ENCODE assay signal across 25 cellular contexts in genomic region chr12:32062841-32063240, GRCh38. TPM values are rescaled to one million over a fixed set of nuclear protein-coding genes. Genes with fewer than 3 reads are reported as not detected.
DNase-seq lines count a peak whose midpoint lies in the region; ATAC-seq, FAIRE-seq and TF ChIP-seq lines count a peak whose summit lies in the region.
"Had no signal": no experiment of that assay in that cellular context is flagged by ENCODE, and none has a peak within 500 bp of the region (broad histone marks: within the 10 kb centered on the region; RNA-seq: fewer than 3 reads in every experiment).

No MANE protein-coding gene starts in this region.

- no peak overlapping the region for H3K23ac ChIP-seq in H1 (ENCODE audit: insufficient read length)

- H2BK120ac ChIP-seq in H1 (replicated peaks; ENCODE audit: low read depth, low read length), result no peak overlapping the region

- intact Hi-C loops in cardiac septum (cut with DNase I), result loop anchor here (5.0 to 10.0 kb wide), 2 partner anchors 239 to 378 kb away; no protein-coding TSS in a partner anchor
- intact Hi-C loops in left colon (cut with DNase I, micrococcal nuclease), result loop anchor here in 1 of 2 donors (5.0 kb wide), 1 partner anchor 249 kb away; no protein-coding TSS in a partner anchor

- H3K36me3 Mint-ChIP-seq in stimulated activated naive B cell treated with anti-CD40 and anti-IgM and Interleukin-4, amounts not matched to agents 10 μg/mL and 1 μg/mL and 100 μg/mL, for 72 hours, result no peaks in the 10 kb centered on the region

- H3K9me3 Mint-ChIP-seq in stimulated activated naive B cell treated with anti-CD40 and anti-IgM and Interleukin-4, amounts not matched to agents 10 μg/mL and 1 μg/mL and 100 μg/mL, for 72 hours, result no peaks in the 10 kb centered on the region
- H3K9me3 Mint-ChIP-seq: activated T-cell treated with anti-CD3 and anti-CD28 coated beads, Interleukin-2, amount 50 U/mL, for 72 hours had no signal

- no peak overlapping the region for H3K14ac ChIP-seq in H1 (ENCODE audit: insufficient read length)

- no peaks in the 10 kb centered on the region for H3K79me1 ChIP-seq in H1 (ENCODE audit: low read depth, low read length)

- no peaks in the 10 kb centered on the region for H3F3A ChIP-seq in SK-N-SH (replicated peaks; ENCODE audit: insufficient read depth)

- H3K18ac ChIP-seq in H1 (ENCODE audit: extremely low read depth, low read length), result peak overlapping the region; percentile 11; the same call in 1 of the 2 replicates

- TF ChIP-seq CTCF in SK-N-SH (IDR thresholded peaks at IDR 0.05) (no peak), NB4 (IDR thresholded peaks at IDR 0.05; ENCODE audit: low read depth, low read length) (no peak), H1 (IDR thresholded peaks at IDR 0.05; ENCODE audit: control extremely low read depth in 1 of 3, insufficient read depth in 1 of 3, low read depth in 1 of 3, low read length in 3 of 3) (no peak)

- H3K56ac ChIP-seq in H1 (replicated peaks; ENCODE audit: insufficient read length, low read depth, low read length), result no peak overlapping the region

- H4K8ac ChIP-seq in H1 (ENCODE audit: extremely low read depth, insufficient read depth, low read length), result no peak overlapping the region

- 0 out of 2 replicates have a peak overlapping the region, but pooled peaks have one; percentile 0 for H2BK20ac ChIP-seq in H1 (ENCODE audit: low read length)

- H3K4me2 ChIP-seq in SK-N-SH (no peak overlapping the region), H1 (ENCODE audit: insufficient read depth in 1 of 2, low read depth in 2 of 2, low read length in 2 of 2) (no peak overlapping the region)
- H3K4me2 ChIP-seq: BLaER1 had no signal

- no peak overlapping the region for H2AK5ac ChIP-seq in H1 (ENCODE audit: low read depth, low read length)

- no peak for TF ChIP-seq POLR2A in NB4 (IDR thresholded peaks at IDR 0.05; ENCODE audit: extremely low read depth, insufficient read length)
- no peak for TF ChIP-seq POLR2A in H1 (IDR thresholded peaks at IDR 0.05; ENCODE audit: control extremely low read depth in 1 of 2, low read depth in 2 of 2, low read length in 2 of 2)

- H2BK12ac ChIP-seq in H1 (ENCODE audit: low read depth, low read length), result 0 out of 2 replicates have a peak overlapping the region, but pooled peaks have one; percentile 40

- H3K4ac ChIP-seq in H1 (replicated peaks; ENCODE audit: insufficient read length, low read depth, low read length), result no peak overlapping the region

- POLR2A ChIA-PET in SK-N-SH (lab: Yijun Ruan, JAX) (interaction anchor here (1.3 to 1.5 kb wide), 2 partner anchors 43 to 45 kb away, joined by 3 read pairs; no protein-coding TSS in a partner anchor), H1 (lab: Charles Lee; ENCODE audit: partially characterized antibody) (interaction anchor here (0.8 to 1.3 kb wide), 2 partner anchors 51 to 60 kb away, joined by 3 read pairs; no protein-coding TSS in a partner anchor)

- CTCF ChIA-PET in SK-N-SH (lab: Yijun Ruan, JAX) (interaction anchor here (0.5 to 4.2 kb wide), 15 partner anchors 12 to 442 kb away, joined by 3 to 47 read pairs (median 3); no protein-coding TSS in a partner anchor), H1 (lab: Charles Lee; ENCODE audit: partially characterized antibody) (interaction anchor here (0.5 to 2.8 kb wide), 8 partner anchors 17 to 381 kb away, joined by 3 to 10 read pairs (median 4); partner anchors contain the start of gene BICD1)

- H3K4me1 Mint-ChIP-seq in stimulated activated naive B cell treated with anti-CD40 and anti-IgM and Interleukin-4, amounts not matched to agents 10 μg/mL and 1 μg/mL and 100 μg/mL, for 72 hours, result peaks cover 9 to 12% of the 10 kb centered on the region in 2 donors

- 83% methylated on average over 1 of the region's 1 CpG for WGBS in SK-N-SH (ENCODE audit: low lambda C conversion rate)
- 78% methylated on average over 1 of the region's 1 CpG; no CpG with 5 or more reads in 1 of the 2 experiments for WGBS in H1 (ENCODE audit: extremely low coverage in 1 of 2, insufficient coverage in 1 of 2, insufficient read length in 1 of 2, insufficient replicate concordance in 2 of 2, low coverage in 1 of 2, low lambda C conversion rate in 2 of 2, missing lambda C conversion rate in 1 of 2), 2 experiments

- H4K20me1 ChIP-seq in SK-N-SH (ENCODE audit: insufficient read depth) (no peaks in the 10 kb centered on the region), H1 (replicated peaks in 1 of 2; ENCODE audit: control insufficient read depth in 1 of 2, insufficient read depth in 2 of 2, low read length in 2 of 2) (no peaks in the 10 kb centered on the region)
- H4K20me1 ChIP-seq: BLaER1 had no signal

- H3K23me2 ChIP-seq in H1 (ENCODE audit: low read depth, low read length), result no peaks in the 10 kb centered on the region

- H3K9me3 ChIP-seq in SK-N-SH, result no peaks in the 10 kb centered on the region
- H3K9me3 ChIP-seq in H1 (ENCODE audit: insufficient read depth in 2 of 2, low read depth in 1 of 2, low read length in 1 of 2), result no peaks in the 10 kb centered on the region
- H3K9me3 ChIP-seq: ascending aorta, BLaER1, right atrium auricular region, SJSA1 had no signal

- no peak for FAIRE-seq in H1 (lab: Jason Lieb, UNC)
- FAIRE-seq: A204.1, frontal cortex, keratinocyte had no signal

- TF ChIP-seq EP300 in SK-N-SH (IDR thresholded peaks at IDR 0.05; ENCODE audit: borderline replicate concordance in 1 of 2, low read depth in 1 of 2, low read length in 1 of 2), result no peak
- TF ChIP-seq EP300 in H1 (IDR thresholded peaks at IDR 0.05; ENCODE audit: borderline replicate concordance in 1 of 2, low read depth in 2 of 2, low read length in 2 of 2), result no peak

- H3K27me3 ChIP-seq in SK-N-SH (ENCODE audit: insufficient read depth) (no peaks in the 10 kb centered on the region), H1 (replicated peaks in 1 of 4; ENCODE audit: control insufficient read depth in 3 of 4, extremely low read depth in 1 of 4, insufficient read depth in 3 of 4, low read length in 3 of 4) (0 out of 7 replicates have a peak, but pooled peaks cover 0 to 2% (median 0%) of the 10 kb centered on the region in 4 experiments)
- H3K27me3 ChIP-seq: ascending aorta, BLaER1, right atrium auricular region, SJSA1 had no signal

- no peaks in the 10 kb centered on the region for H3K9me2 ChIP-seq in SK-N-SH

- H3K79me2 ChIP-seq in SK-N-SH (ENCODE audit: insufficient read depth) (no peaks in the 10 kb centered on the region), H1 (ENCODE audit: control insufficient read depth in 1 of 2, insufficient read depth in 2 of 2, low read length in 2 of 2) (no peaks in the 10 kb centered on the region)

- peak overlapping the region; percentile 92 for H3K27ac Mint-ChIP-seq in stimulated activated naive B cell treated with anti-CD40 and anti-IgM and Interleukin-4, amounts not matched to agents 10 μg/mL and 1 μg/mL and 100 μg/mL, for 72 hours
- H3K27ac Mint-ChIP-seq: activated T-cell treated with anti-CD3 and anti-CD28 coated beads, Interleukin-2, amount 50 U/mL, for 72 hours had no signal

- H2AFZ ChIP-seq in SK-N-SH (ENCODE audit: low read depth) (no peak overlapping the region), H1 (ENCODE audit: low read length) (no peak overlapping the region)

- H3K4me1 ChIP-seq in SK-N-SH (ENCODE audit: control insufficient read depth in 1 of 2, insufficient read depth in 2 of 2, low read depth in 1 of 2, low read length in 1 of 2) (no peaks in the 10 kb centered on the region; a peak in 1 of 4 replicates), H1 (replicated peaks in 1 of 4; ENCODE audit: control insufficient read depth in 3 of 4, insufficient read depth in 4 of 4, low read length in 3 of 4) (no peaks in the 10 kb centered on the region; a peak in 1 of 7 replicates)
- H3K4me1 ChIP-seq: ascending aorta, BLaER1, right atrium auricular region, SJSA1 had no signal

- H4K5ac ChIP-seq in H1 (ENCODE audit: insufficient read length, low read depth, low read length), result no peak overlapping the region

- H3K36me3 ChIP-seq in SK-N-SH (replicated peaks in 1 of 2; ENCODE audit: control insufficient read depth in 1 of 2, insufficient read depth in 2 of 2, low read length in 1 of 2), result no peaks in the 10 kb centered on the region
- H3K36me3 ChIP-seq in H1 (ENCODE audit: control insufficient read depth in 2 of 4, insufficient read depth in 4 of 4, low read length in 3 of 4), result no peaks in the 10 kb centered on the region
- H3K36me3 ChIP-seq: ascending aorta, BLaER1, right atrium auricular region, SJSA1 had no signal

- peak overlapping the region; percentile 46 to 55 for H3K4me3 Mint-ChIP-seq in stimulated activated naive B cell treated with anti-CD40 and anti-IgM and Interleukin-4, amounts not matched to agents 10 μg/mL and 1 μg/mL and 100 μg/mL, for 72 hours
- H3K4me3 Mint-ChIP-seq: activated T-cell treated with anti-CD3 and anti-CD28 coated beads, Interleukin-2, amount 50 U/mL, for 72 hours had no signal

- no peak overlapping the region for H2BK15ac ChIP-seq in H1 (ENCODE audit: low read length)

- no peak overlapping the region for H4K91ac ChIP-seq in H1 (replicated peaks; ENCODE audit: insufficient read length, low read length)

- H3K9ac ChIP-seq in SK-N-SH (no peak overlapping the region), H1 (replicated peaks in 1 of 4; ENCODE audit: extremely low read depth in 1 of 4, low read depth in 3 of 4, low read length in 3 of 4) (no peak overlapping the region)
- H3K9ac ChIP-seq: BLaER1 had no signal

- no peak overlapping the region for H3K27ac ChIP-seq in SK-N-SH (ENCODE audit: low read depth in 2 of 2, low read length in 1 of 2)
- H3K27ac ChIP-seq in H1 (ENCODE audit: low read depth, low read length), result no peak overlapping the region
- H3K27ac ChIP-seq: ascending aorta, BLaER1, right atrium auricular region, SJSA1 had no signal

- DNase-seq in SK-N-SH (peak; percentile 25), NB4 (ENCODE audit: low read depth) (peak; percentile 11), H1 (ENCODE audit: low read depth in 1 of 2, low spot score in 2 of 2) (no peak), cardiac septum (ENCODE audit: low spot score) (no peak), NCI-H82 treated with DMSO at 0.1 percent for 48 hours (lab: John Stamatoyannopoulos, UW; ENCODE audit: unreplicated experiment) (no peak), left colon (no peak)
- DNase-seq in stimulated activated naive B cell treated with anti-CD40 and anti-IgM and Interleukin-4, amounts not matched to agents 10 μg/mL and 1 μg/mL and 100 μg/mL, for 72 hours, result no peak
- DNase-seq: activated CD8-positive, alpha-beta memory T cell treated with anti-CD3 and anti-CD28 coated beads for 24 hours; activated naive CD4-positive, alpha-beta T cell treated with anti-CD3 and anti-CD28 coated beads, Interleukin-2, amount 50 U/mL, for 16 hours; activated T-cell treated with anti-CD3 and anti-CD28 coated beads, Interleukin-2, amount 50 U/mL, for 72 hours; effector CD4-positive, alpha-beta T cell; EL; GOT3; NCI-H146; NCI-H69; stimulated activated CD4-positive, alpha-beta T cell treated with anti-CD3 and anti-CD28 coated beads, Interleukin-15, amount 100 ng/mL, for 24 hours had no signal

- no peak overlapping the region for H3K4me3 ChIP-seq in SK-N-SH (ENCODE audit: low read depth in 2 of 2, low read length in 1 of 2)
- no peak overlapping the region for H3K4me3 ChIP-seq in NB4 (ENCODE audit: low read depth, low read length)
- no peak overlapping the region for H3K4me3 ChIP-seq in H1 (ENCODE audit: extremely low read depth in 1 of 4, insufficient read depth in 2 of 4, low read depth in 3 of 4, low read length in 4 of 4)
- H3K4me3 ChIP-seq: ascending aorta, BLaER1, right atrium auricular region, SJSA1 had no signal

- no peak overlapping the region for H2BK5ac ChIP-seq in H1 (ENCODE audit: low read depth, low read length)

- H3K27me3 Mint-ChIP-seq in stimulated activated naive B cell treated with anti-CD40 and anti-IgM and Interleukin-4, amounts not matched to agents 10 μg/mL and 1 μg/mL and 100 μg/mL, for 72 hours, result no peaks in the 10 kb centered on the region

- no peak for ATAC-seq in SK-N-SH treated with all-trans-retinoic acid at 6 μM for 48 hours
- peak; percentile 28 to 29 for ATAC-seq in stimulated activated naive B cell treated with anti-CD40 and anti-IgM and Interleukin-4, amounts not matched to agents 10 μg/mL and 1 μg/mL and 100 μg/mL, for 72 hours (replicated peaks)
- ATAC-seq in left colon, result no peak
- ATAC-seq: activated CD4-positive, CD25-positive, alpha-beta regulatory T cell treated with anti-CD3 and anti-CD28 coated beads, Interleukin-2, amount 50 U/mL, for 24 hours; activated T-cell treated with anti-CD3 and anti-CD28 coated beads, Interleukin-2, amount 50 U/mL, for 72 hours had no signal

- no peak for TF ChIP-seq RAD21 in SK-N-SH (IDR thresholded peaks at IDR 0.05; ENCODE audit: low read length)
- no peak for TF ChIP-seq RAD21 in H1 (IDR thresholded peaks at IDR 0.05 in 1 of 2, conservative IDR thresholded peaks at IDR 0.05 in 1 of 2; ENCODE audit: low read depth in 2 of 2, low read length in 2 of 2)

RNA-seq across cellular contexts. Expression of gene BICD1, which starts 43.8 kb away (rescaled TPM):
- 12.1 and 13.2 TPM in 2 replicates for polyA plus RNA-seq in SK-N-SH (2012; rRNA removed)
- 11.8 and 12.8 TPM in 2 replicates for polyA plus RNA-seq in SK-N-SH (2012; cell fraction: cytosol; rRNA removed)
- 37.6 and 42.3 TPM in 2 replicates for polyA plus RNA-seq in SK-N-SH (2012; cell fraction: nucleus; rRNA removed)
- 54.3 and 58.4 TPM in 2 replicates for total RNA-seq in H1 (2021; fragmentation: NEBNext Ultra II Directional; extraction: Animal tissue kit (Norgen Biotek cat#: 25700))
- 34.1 and 40.8 TPM in 2 replicates for polyA plus RNA-seq in H1 (2011; rRNA removed)
- polyA plus RNA-seq in H1 (2011; cell fraction: cytosol; rRNA removed), result 32.1 TPM
- 89.8 TPM for polyA plus RNA-seq in H1 (2011; cell fraction: nucleus; rRNA removed)
- polyA plus RNA-seq in H1 (2012, experiment 1 of 2), result 34.8 to 37.2 TPM (median 35.4 TPM) in 4 replicates
- 6.6 TPM for polyA plus RNA-seq in H1 (2012, experiment 2 of 2)
- 30.6 TPM for polyA plus RNA-seq in H1 (2013, experiment 1 of 2)
- polyA plus RNA-seq in H1 (2013, experiment 2 of 2), result 27.4 TPM
- polyA minus RNA-seq in H1 (2011; rRNA and poly(A)+ RNA removed), result 83.3 and 93.4 TPM in 2 replicates
- polyA minus RNA-seq in H1 (2011; cell fraction: cytosol; rRNA and poly(A)+ RNA removed), result 48.6 TPM
- polyA minus RNA-seq in H1 (2011; cell fraction: nucleus; rRNA and poly(A)+ RNA removed), result 189 TPM
- 19.8 TPM for total RNA-seq in cardiac septum
- 1 to 10 TPM; 3.0 to 5.0 TPM for total RNA-seq in left colon

Comparison
In these comparisons a context has a peak if more than half of its experiments do, and no peak if none do; other contexts are left out.
1. DNase-seq: peak in SK-N-SH (single experiment) and NB4 (single experiment); none in H1 (0 of 2), stimulated activated naive B cell treated with anti-CD40 and anti-IgM and Interleukin-4, amounts not matched to agents 10 μg/mL and 1 μg/mL and 100 μg/mL, for 72 hours (single experiment), cardiac septum (single experiment), NCI-H82 treated with DMSO at 0.1 percent for 48 hours (single experiment) and left colon (0 of 2).
2. ATAC-seq: peak in stimulated activated naive B cell treated with anti-CD40 and anti-IgM and Interleukin-4, amounts not matched to agents 10 μg/mL and 1 μg/mL and 100 μg/mL, for 72 hours (2 of 2); none in SK-N-SH treated with all-trans-retinoic acid at 6 μM for 48 hours (single experiment) and left colon (single experiment).